In genomic region chr1:119873166-119874025, GRCh38 we compare ENCODE assay signal across 14 cellular contexts. TPM values are rescaled to one million over a fixed set of nuclear protein-coding genes. Genes with fewer than 3 reads are reported as not detected.
DNase-seq lines count a peak whose midpoint lies in the region; ATAC-seq and TF ChIP-seq lines count a peak whose summit lies in the region.
"Had no signal": no experiment of that assay in that cellular context is flagged by ENCODE, and none has a peak within 500 bp of the region (broad histone marks: within the 10 kb centered on the region; RNA-seq: fewer than 3 reads in every experiment).

No MANE protein-coding gene starts in this region.

- peaks cover 6% of the 10 kb centered on the region; the same call in 1 of the 2 replicates for H3K4me1 ChIP-seq in BE2C

- no peak overlapping the region for H3K27ac Mint-ChIP-seq in activated T-helper 1 cell treated with anti-CD3 and anti-CD28 coated beads, Interleukin-12 subunit alpha, Interleukin-12 subunit beta, Interleukin-2, Interleukin-4 antibody, amounts not matched to agents 30 ng/mL and 10 ng/mL and 1 ng/mL, durations not matched to agents 14 hours and 24 hours and 36 hours

- H3K4me3 ChIP-seq in BE2C (ENCODE audit: low read depth, low read length), result no peak overlapping the region
- H3K4me3 ChIP-seq: hepatocyte had no signal

- no peaks in the 10 kb centered on the region for H3K36me3 ChIP-seq in BE2C

- peaks cover 17% of the 10 kb centered on the region for H3K27me3 Mint-ChIP-seq in activated T-helper 1 cell treated with anti-CD3 and anti-CD28 coated beads, Interleukin-12 subunit alpha, Interleukin-12 subunit beta, Interleukin-2, Interleukin-4 antibody, amounts not matched to agents 30 ng/mL and 10 ng/mL and 1 ng/mL, durations not matched to agents 14 hours and 24 hours and 36 hours (ENCODE audit: insufficient read depth)

- peaks cover 5% of the 10 kb centered on the region for H3K4me1 Mint-ChIP-seq in activated T-helper 1 cell treated with anti-CD3 and anti-CD28 coated beads, Interleukin-12 subunit alpha, Interleukin-12 subunit beta, Interleukin-2, Interleukin-4 antibody, amounts not matched to agents 30 ng/mL and 10 ng/mL and 1 ng/mL, durations not matched to agents 14 hours and 24 hours and 36 hours (ENCODE audit: low read depth)

- H3K9me3 Mint-ChIP-seq in activated T-helper 1 cell treated with anti-CD3 and anti-CD28 coated beads, Interleukin-12 subunit alpha, Interleukin-12 subunit beta, Interleukin-2, Interleukin-4 antibody, amounts not matched to agents 30 ng/mL and 10 ng/mL and 1 ng/mL, durations not matched to agents 14 hours and 24 hours and 36 hours, result no peaks in the 10 kb centered on the region

- ATAC-seq in omental fat pad (ENCODE audit: low FRiP score) (peak; percentile 93), HG03139 (IDR thresholded peaks at IDR 0.05; ENCODE audit: unreplicated experiment) (no peak)

- intact Hi-C loops in activated T-helper 1 cell treated with anti-CD3 and anti-CD28 coated beads, Interleukin-12 subunit alpha, Interleukin-12 subunit beta, Interleukin-2, Interleukin-4 antibody, amounts not matched to agents 30 ng/mL and 10 ng/mL and 1 ng/mL, durations not matched to agents 14 hours and 24 hours and 36 hours (cut with micrococcal nuclease), result no loop called here

- DNase-seq in ELR (ENCODE audit: low read depth) (peak; percentile 80), MV-4-11 (lab: John Stamatoyannopoulos, UW) (peak; percentile 69), epithelial cell of prostate (ENCODE audit: low read depth, low spot score) (peak; percentile 6), omental fat pad (ENCODE audit: low spot score) (no peak), BE2C (no peak)
- DNase-seq in activated T-helper 1 cell treated with anti-CD3 and anti-CD28 coated beads, Interleukin-12 subunit alpha, Interleukin-12 subunit beta, Interleukin-2, Interleukin-4 antibody, amounts not matched to agents 30 ng/mL and 10 ng/mL and 1 ng/mL, durations not matched to agents 14 hours and 24 hours and 36 hours (ENCODE audit: low spot score), result no peak
- no peak for DNase-seq in activated CD4-positive, CD25-positive, alpha-beta regulatory T cell treated with anti-CD3 and anti-CD28 coated beads, Interleukin-2, amount 50 U/mL, for 72 hours
- DNase-seq: DMS79 treated with DMSO at 0.1 percent for 48 hours, NCI-H2081, occipital lobe, SHP77 had no signal

- no peaks in the 10 kb centered on the region for H3K9me3 ChIP-seq in BE2C

- H3K4me3 Mint-ChIP-seq in activated T-helper 1 cell treated with anti-CD3 and anti-CD28 coated beads, Interleukin-12 subunit alpha, Interleukin-12 subunit beta, Interleukin-2, Interleukin-4 antibody, amounts not matched to agents 30 ng/mL and 10 ng/mL and 1 ng/mL, durations not matched to agents 14 hours and 24 hours and 36 hours, result no peak overlapping the region
- H3K4me3 Mint-ChIP-seq: brain had no signal

- H3K27me3 ChIP-seq in BE2C, result no peaks in the 10 kb centered on the region; the same call in 1 of the 2 replicates
- H3K27me3 ChIP-seq: hepatocyte had no signal

- no peaks in the 10 kb centered on the region for H3K36me3 Mint-ChIP-seq in activated T-helper 1 cell treated with anti-CD3 and anti-CD28 coated beads, Interleukin-12 subunit alpha, Interleukin-12 subunit beta, Interleukin-2, Interleukin-4 antibody, amounts not matched to agents 30 ng/mL and 10 ng/mL and 1 ng/mL, durations not matched to agents 14 hours and 24 hours and 36 hours (ENCODE audit: low read depth)
- H3K36me3 Mint-ChIP-seq: brain had no signal

- H3K27ac ChIP-seq in epithelial cell of prostate, result no peak overlapping the region
- H3K27ac ChIP-seq: hepatocyte had no signal

- TF ChIP-seq CTCF in omental fat pad (IDR thresholded peaks at IDR 0.05) (no peak), BE2C (IDR thresholded peaks at IDR 0.05; ENCODE audit: low read depth, low read length) (no peak)

RNA-seq across cellular contexts. Expression of gene ADAM30, which starts 22.9 kb away (rescaled TPM):
- not detected for total RNA-seq in omental fat pad
- total RNA-seq in activated T-helper 1 cell treated with anti-CD3 and anti-CD28 coated beads, Interleukin-12 subunit alpha, Interleukin-12 subunit beta, Interleukin-2, Interleukin-4 antibody, amounts not matched to agents 30 ng/mL and 10 ng/mL and 1 ng/mL, durations not matched to agents 14 hours and 24 hours and 36 hours, result not detected in 2 replicates
- polyA plus RNA-seq in BE2C (2012; ENCODE audit: insufficient read depth, insufficient read length, low read depth), result not detected
- total RNA-seq: hepatocyte, occipital lobe had no signal
- polyA plus RNA-seq: hepatocyte had no signal

Comparison
In these comparisons a context has a peak if more than half of its experiments do, and no peak if none do; other contexts are left out.
1. DNase-seq: peak in ELR (single experiment), MV-4-11 (single experiment) and epithelial cell of prostate (single experiment); none in omental fat pad (single experiment), activated T-helper 1 cell treated with anti-CD3 and anti-CD28 coated beads, Interleukin-12 subunit alpha, Interleukin-12 subunit beta, Interleukin-2, Interleukin-4 antibody, amounts not matched to agents 30 ng/mL and 10 ng/mL and 1 ng/mL, durations not matched to agents 14 hours and 24 hours and 36 hours (single experiment), BE2C (single experiment) and activated CD4-positive, CD25-positive, alpha-beta regulatory T cell treated with anti-CD3 and anti-CD28 coated beads, Interleukin-2, amount 50 U/mL, for 72 hours (single experiment).